ENCODE assay signal across 1 cellular context in the genomic region with DNA sequence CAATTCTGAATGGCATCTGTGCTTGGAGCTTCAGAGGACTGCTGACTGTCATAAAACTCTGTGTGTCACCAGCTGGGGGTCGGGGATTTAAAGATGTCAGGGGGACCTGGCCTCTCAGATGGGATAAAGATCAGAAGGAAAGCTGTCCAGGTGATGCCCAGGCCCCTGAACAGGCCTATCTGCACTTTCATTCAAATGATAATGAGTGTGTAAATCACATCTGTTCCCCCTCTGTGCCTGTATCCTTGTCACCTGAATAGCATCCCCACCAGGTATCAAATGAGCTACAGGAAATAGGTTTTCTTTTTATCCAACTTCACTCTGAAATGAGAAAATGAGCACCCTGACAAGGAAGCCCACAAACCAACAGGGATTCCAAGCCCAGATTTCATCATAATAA.
A peak's percentile ranks its signal among the peaks of the same experiment; 100 is the strongest.
TF ChIP-seq lines count a peak whose summit lies in the region.

No MANE protein-coding gene starts in this region.

TF ChIP-seq in K562, 482 proteins besides CTCF, POLR2A, EP300 and RAD21:
- TF ChIP-seq, protein P1, sequence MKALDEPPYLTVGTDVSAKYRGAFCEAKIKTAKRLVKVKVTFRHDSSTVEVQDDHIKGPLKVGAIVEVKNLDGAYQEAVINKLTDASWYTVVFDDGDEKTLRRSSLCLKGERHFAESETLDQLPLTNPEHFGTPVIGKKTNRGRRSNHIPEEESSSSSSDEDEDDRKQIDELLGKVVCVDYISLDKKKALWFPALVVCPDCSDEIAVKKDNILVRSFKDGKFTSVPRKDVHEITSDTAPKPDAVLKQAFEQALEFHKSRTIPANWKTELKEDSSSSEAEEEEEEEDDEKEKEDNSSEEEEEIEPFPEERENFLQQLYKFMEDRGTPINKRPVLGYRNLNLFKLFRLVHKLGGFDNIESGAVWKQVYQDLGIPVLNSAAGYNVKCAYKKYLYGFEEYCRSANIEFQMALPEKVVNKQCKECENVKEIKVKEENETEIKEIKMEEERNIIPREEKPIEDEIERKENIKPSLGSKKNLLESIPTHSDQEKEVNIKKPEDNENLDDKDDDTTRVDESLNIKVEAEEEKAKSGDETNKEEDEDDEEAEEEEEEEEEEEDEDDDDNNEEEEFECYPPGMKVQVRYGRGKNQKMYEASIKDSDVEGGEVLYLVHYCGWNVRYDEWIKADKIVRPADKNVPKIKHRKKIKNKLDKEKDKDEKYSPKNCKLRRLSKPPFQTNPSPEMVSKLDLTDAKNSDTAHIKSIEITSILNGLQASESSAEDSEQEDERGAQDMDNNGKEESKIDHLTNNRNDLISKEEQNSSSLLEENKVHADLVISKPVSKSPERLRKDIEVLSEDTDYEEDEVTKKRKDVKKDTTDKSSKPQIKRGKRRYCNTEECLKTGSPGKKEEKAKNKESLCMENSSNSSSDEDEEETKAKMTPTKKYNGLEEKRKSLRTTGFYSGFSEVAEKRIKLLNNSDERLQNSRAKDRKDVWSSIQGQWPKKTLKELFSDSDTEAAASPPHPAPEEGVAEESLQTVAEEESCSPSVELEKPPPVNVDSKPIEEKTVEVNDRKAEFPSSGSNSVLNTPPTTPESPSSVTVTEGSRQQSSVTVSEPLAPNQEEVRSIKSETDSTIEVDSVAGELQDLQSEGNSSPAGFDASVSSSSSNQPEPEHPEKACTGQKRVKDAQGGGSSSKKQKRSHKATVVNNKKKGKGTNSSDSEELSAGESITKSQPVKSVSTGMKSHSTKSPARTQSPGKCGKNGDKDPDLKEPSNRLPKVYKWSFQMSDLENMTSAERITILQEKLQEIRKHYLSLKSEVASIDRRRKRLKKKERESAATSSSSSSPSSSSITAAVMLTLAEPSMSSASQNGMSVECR (CRISPR knock-in tag; IDR thresholded peaks at IDR 0.05) = no peak
- TF ChIP-seq ZSCAN29 (IDR thresholded peaks at IDR 0.05) (no peak), EZH2 (IDR thresholded peaks at IDR 0.05; ENCODE audit: borderline replicate concordance, low read depth, low read length) (no peak), FOS (IDR thresholded peaks at IDR 0.05; ENCODE audit: extremely low read depth, insufficient read length) (no peak), ZNF282 (CRISPR knock-in tag; IDR thresholded peaks at IDR 0.05) (no peak), FOXJ2 (tag; IDR thresholded peaks at IDR 0.05) (no peak), SMC3 (conservative IDR thresholded peaks at IDR 0.05; ENCODE audit: insufficient read depth, low read depth, low read length) (no peak), ARID2 (IDR thresholded peaks at IDR 0.05) (no peak), ZNF431 (CRISPR knock-in tag; IDR thresholded peaks at IDR 0.05) (no peak), LCOR (CRISPR knock-in tag; IDR thresholded peaks at IDR 0.05) (0 out of 2 replicates have a peak, but pooled peaks have one; percentile 30), ELF1 (tag; IDR thresholded peaks at IDR 0.05) (no peak), MAFK (IDR thresholded peaks at IDR 0.05; ENCODE audit: low read length) (0 out of 2 replicates have a peak, but pooled peaks have one; percentile 19), C11orf30 (IDR thresholded peaks at IDR 0.05; ENCODE audit: low read depth) (peak; percentile 29), PCBP1 (IDR thresholded peaks at IDR 0.05; ENCODE audit: low read depth, low read length, poor library complexity, severe bottlenecking) (no peak), CTBP1 (IDR thresholded peaks at IDR 0.05; ENCODE audit: borderline replicate concordance) (0 out of 2 replicates have a peak, but pooled peaks have one; percentile 30), GTF2A2 (tag; IDR thresholded peaks at IDR 0.05) (no peak), ZEB2 (IDR thresholded peaks at IDR 0.05) (0 out of 2 replicates have a peak, but pooled peaks have one; percentile 25), TEAD2 (tag; IDR thresholded peaks at IDR 0.05) (no peak), CC2D1A (IDR thresholded peaks at IDR 0.05) (no peak), ETV6 (IDR thresholded peaks at IDR 0.05; ENCODE audit: borderline replicate concordance in 1 of 2, low read depth in 2 of 2, low read length in 1 of 2) (no peak), ETV6 (CRISPR knock-in tag; IDR thresholded peaks at IDR 0.05; ENCODE audit: borderline replicate concordance) (no peak), ZNF316 (IDR thresholded peaks at IDR 0.05) (0 out of 2 replicates have a peak, but pooled peaks have one; percentile 21), TFAM (CRISPR knock-in tag; conservative IDR thresholded peaks at IDR 0.05) (no peak), ETV1 (tag; conservative IDR thresholded peaks at IDR 0.05; ENCODE audit: low read depth) (no peak)
- TF ChIP-seq, protein P2, sequence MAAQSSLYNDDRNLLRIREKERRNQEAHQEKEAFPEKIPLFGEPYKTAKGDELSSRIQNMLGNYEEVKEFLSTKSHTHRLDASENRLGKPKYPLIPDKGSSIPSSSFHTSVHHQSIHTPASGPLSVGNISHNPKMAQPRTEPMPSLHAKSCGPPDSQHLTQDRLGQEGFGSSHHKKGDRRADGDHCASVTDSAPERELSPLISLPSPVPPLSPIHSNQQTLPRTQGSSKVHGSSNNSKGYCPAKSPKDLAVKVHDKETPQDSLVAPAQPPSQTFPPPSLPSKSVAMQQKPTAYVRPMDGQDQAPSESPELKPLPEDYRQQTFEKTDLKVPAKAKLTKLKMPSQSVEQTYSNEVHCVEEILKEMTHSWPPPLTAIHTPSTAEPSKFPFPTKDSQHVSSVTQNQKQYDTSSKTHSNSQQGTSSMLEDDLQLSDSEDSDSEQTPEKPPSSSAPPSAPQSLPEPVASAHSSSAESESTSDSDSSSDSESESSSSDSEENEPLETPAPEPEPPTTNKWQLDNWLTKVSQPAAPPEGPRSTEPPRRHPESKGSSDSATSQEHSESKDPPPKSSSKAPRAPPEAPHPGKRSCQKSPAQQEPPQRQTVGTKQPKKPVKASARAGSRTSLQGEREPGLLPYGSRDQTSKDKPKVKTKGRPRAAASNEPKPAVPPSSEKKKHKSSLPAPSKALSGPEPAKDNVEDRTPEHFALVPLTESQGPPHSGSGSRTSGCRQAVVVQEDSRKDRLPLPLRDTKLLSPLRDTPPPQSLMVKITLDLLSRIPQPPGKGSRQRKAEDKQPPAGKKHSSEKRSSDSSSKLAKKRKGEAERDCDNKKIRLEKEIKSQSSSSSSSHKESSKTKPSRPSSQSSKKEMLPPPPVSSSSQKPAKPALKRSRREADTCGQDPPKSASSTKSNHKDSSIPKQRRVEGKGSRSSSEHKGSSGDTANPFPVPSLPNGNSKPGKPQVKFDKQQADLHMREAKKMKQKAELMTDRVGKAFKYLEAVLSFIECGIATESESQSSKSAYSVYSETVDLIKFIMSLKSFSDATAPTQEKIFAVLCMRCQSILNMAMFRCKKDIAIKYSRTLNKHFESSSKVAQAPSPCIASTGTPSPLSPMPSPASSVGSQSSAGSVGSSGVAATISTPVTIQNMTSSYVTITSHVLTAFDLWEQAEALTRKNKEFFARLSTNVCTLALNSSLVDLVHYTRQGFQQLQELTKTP (IDR thresholded peaks at IDR 0.05; ENCODE audit: low read depth in 1 of 2, partially characterized antibody in 2 of 2) = no peak
- TF ChIP-seq, protein P3, sequence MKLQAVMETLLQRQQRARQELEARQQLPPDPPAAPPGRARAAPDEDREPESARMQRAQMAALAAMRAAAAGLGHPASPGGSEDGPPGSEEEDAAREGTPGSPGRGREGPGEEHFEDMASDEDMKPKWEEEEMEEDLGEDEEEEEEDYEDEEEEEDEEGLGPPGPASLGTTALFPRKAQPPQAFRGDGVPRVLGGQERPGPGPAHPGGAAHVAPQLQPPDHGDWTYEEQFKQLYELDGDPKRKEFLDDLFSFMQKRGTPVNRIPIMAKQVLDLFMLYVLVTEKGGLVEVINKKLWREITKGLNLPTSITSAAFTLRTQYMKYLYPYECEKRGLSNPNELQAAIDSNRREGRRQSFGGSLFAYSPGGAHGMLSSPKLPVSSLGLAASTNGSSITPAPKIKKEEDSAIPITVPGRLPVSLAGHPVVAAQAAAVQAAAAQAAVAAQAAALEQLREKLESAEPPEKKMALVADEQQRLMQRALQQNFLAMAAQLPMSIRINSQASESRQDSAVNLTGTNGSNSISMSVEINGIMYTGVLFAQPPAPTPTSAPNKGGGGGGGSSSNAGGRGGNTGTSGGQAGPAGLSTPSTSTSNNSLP (IDR thresholded peaks at IDR 0.05; ENCODE audit: borderline replicate concordance, low read depth, low read length) = no peak
- TF ChIP-seq, protein P4, sequence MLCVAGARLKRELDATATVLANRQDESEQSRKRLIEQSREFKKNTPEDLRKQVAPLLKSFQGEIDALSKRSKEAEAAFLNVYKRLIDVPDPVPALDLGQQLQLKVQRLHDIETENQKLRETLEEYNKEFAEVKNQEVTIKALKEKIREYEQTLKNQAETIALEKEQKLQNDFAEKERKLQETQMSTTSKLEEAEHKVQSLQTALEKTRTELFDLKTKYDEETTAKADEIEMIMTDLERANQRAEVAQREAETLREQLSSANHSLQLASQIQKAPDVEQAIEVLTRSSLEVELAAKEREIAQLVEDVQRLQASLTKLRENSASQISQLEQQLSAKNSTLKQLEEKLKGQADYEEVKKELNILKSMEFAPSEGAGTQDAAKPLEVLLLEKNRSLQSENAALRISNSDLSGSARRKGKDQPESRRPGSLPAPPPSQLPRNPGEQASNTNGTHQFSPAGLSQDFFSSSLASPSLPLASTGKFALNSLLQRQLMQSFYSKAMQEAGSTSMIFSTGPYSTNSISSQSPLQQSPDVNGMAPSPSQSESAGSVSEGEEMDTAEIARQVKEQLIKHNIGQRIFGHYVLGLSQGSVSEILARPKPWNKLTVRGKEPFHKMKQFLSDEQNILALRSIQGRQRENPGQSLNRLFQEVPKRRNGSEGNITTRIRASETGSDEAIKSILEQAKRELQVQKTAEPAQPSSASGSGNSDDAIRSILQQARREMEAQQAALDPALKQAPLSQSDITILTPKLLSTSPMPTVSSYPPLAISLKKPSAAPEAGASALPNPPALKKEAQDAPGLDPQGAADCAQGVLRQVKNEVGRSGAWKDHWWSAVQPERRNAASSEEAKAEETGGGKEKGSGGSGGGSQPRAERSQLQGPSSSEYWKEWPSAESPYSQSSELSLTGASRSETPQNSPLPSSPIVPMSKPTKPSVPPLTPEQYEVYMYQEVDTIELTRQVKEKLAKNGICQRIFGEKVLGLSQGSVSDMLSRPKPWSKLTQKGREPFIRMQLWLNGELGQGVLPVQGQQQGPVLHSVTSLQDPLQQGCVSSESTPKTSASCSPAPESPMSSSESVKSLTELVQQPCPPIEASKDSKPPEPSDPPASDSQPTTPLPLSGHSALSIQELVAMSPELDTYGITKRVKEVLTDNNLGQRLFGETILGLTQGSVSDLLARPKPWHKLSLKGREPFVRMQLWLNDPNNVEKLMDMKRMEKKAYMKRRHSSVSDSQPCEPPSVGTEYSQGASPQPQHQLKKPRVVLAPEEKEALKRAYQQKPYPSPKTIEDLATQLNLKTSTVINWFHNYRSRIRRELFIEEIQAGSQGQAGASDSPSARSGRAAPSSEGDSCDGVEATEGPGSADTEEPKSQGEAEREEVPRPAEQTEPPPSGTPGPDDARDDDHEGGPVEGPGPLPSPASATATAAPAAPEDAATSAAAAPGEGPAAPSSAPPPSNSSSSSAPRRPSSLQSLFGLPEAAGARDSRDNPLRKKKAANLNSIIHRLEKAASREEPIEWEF (CRISPR knock-in tag; IDR thresholded peaks at IDR 0.05) = no peak
- TF ChIP-seq, protein P5, sequence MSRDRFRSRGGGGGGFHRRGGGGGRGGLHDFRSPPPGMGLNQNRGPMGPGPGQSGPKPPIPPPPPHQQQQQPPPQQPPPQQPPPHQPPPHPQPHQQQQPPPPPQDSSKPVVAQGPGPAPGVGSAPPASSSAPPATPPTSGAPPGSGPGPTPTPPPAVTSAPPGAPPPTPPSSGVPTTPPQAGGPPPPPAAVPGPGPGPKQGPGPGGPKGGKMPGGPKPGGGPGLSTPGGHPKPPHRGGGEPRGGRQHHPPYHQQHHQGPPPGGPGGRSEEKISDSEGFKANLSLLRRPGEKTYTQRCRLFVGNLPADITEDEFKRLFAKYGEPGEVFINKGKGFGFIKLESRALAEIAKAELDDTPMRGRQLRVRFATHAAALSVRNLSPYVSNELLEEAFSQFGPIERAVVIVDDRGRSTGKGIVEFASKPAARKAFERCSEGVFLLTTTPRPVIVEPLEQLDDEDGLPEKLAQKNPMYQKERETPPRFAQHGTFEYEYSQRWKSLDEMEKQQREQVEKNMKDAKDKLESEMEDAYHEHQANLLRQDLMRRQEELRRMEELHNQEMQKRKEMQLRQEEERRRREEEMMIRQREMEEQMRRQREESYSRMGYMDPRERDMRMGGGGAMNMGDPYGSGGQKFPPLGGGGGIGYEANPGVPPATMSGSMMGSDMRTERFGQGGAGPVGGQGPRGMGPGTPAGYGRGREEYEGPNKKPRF (IDR thresholded peaks at IDR 0.05; ENCODE audit: low read depth, low read length) = no peak
- TF ChIP-seq, protein P6, sequence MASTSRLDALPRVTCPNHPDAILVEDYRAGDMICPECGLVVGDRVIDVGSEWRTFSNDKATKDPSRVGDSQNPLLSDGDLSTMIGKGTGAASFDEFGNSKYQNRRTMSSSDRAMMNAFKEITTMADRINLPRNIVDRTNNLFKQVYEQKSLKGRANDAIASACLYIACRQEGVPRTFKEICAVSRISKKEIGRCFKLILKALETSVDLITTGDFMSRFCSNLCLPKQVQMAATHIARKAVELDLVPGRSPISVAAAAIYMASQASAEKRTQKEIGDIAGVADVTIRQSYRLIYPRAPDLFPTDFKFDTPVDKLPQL (IDR thresholded peaks at IDR 0.05; ENCODE audit: extremely low read depth, insufficient read length) = no peak
- TF ChIP-seq, protein P7, sequence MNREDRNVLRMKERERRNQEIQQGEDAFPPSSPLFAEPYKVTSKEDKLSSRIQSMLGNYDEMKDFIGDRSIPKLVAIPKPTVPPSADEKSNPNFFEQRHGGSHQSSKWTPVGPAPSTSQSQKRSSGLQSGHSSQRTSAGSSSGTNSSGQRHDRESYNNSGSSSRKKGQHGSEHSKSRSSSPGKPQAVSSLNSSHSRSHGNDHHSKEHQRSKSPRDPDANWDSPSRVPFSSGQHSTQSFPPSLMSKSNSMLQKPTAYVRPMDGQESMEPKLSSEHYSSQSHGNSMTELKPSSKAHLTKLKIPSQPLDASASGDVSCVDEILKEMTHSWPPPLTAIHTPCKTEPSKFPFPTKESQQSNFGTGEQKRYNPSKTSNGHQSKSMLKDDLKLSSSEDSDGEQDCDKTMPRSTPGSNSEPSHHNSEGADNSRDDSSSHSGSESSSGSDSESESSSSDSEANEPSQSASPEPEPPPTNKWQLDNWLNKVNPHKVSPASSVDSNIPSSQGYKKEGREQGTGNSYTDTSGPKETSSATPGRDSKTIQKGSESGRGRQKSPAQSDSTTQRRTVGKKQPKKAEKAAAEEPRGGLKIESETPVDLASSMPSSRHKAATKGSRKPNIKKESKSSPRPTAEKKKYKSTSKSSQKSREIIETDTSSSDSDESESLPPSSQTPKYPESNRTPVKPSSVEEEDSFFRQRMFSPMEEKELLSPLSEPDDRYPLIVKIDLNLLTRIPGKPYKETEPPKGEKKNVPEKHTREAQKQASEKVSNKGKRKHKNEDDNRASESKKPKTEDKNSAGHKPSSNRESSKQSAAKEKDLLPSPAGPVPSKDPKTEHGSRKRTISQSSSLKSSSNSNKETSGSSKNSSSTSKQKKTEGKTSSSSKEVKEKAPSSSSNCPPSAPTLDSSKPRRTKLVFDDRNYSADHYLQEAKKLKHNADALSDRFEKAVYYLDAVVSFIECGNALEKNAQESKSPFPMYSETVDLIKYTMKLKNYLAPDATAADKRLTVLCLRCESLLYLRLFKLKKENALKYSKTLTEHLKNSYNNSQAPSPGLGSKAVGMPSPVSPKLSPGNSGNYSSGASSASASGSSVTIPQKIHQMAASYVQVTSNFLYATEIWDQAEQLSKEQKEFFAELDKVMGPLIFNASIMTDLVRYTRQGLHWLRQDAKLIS (CRISPR knock-in tag; IDR thresholded peaks at IDR 0.05) = 0 out of 2 replicates have a peak, but pooled peaks have one; percentile 25
